In genomic region chr11:35970445-35970844, GRCh38 we compare ENCODE assay signal across 21 cellular contexts. TPM values are rescaled to one million over a fixed set of nuclear protein-coding genes. Genes with fewer than 3 reads are reported as not detected.
DNase-seq lines count a peak whose midpoint lies in the region; ATAC-seq and TF ChIP-seq lines count a peak whose summit lies in the region.
"Had no signal": no experiment of that assay in that cellular context is flagged by ENCODE, and none has a peak within 500 bp of the region (broad histone marks: within the 10 kb centered on the region; RNA-seq: fewer than 3 reads in every experiment).

No MANE protein-coding gene starts in this region.

- no peaks in the 10 kb centered on the region for H3K27me3 ChIP-seq in breast epithelium
- H3K27me3 ChIP-seq in hepatocyte = no peaks in the 10 kb centered on the region
- H3K27me3 ChIP-seq in stomach smooth muscle (ENCODE audit: control insufficient read depth in 1 of 2, insufficient read depth in 2 of 2, low read length in 2 of 2) = no peaks in the 10 kb centered on the region
- H3K27me3 ChIP-seq: BE2C had no signal

- H3K27ac ChIP-seq in breast epithelium = peak overlapping the region; percentile 51 to 62
- H3K27ac ChIP-seq in VCaP = peak overlapping the region; percentile 94
- H3K27ac ChIP-seq in hepatocyte = peak overlapping the region; percentile 64
- H3K27ac ChIP-seq in stomach smooth muscle (ENCODE audit: low read length) = peak overlapping the region; percentile 53
- H3K27ac ChIP-seq: 22Rv1 had no signal

- CTCF ChIA-PET in MCF 10A (lab: Yijun Ruan, JAX) = no interaction called here

- H3K27ac Mint-ChIP-seq in MCF 10A (ENCODE audit: low read depth, unreplicated experiment) = no peak overlapping the region
- H3K27ac Mint-ChIP-seq: CD4-positive, alpha-beta T cell; CD8-positive, alpha-beta memory T cell; HFFc6 had no signal

- H3K4me3 ChIP-seq in breast epithelium = no peak overlapping the region
- no peak overlapping the region for H3K4me3 ChIP-seq in hepatocyte
- no peak overlapping the region for H3K4me3 ChIP-seq in stomach smooth muscle (ENCODE audit: low read length in 2 of 2)
- H3K4me3 ChIP-seq: GM12878, HAP-1 had no signal

- H3K79me2 ChIP-seq in hepatocyte = peaks cover 25% of the 10 kb centered on the region

- POLR2A ChIA-PET in MCF 10A (lab: Yijun Ruan, JAX) = interaction anchor here (1.1 kb wide), 1 partner anchor 17 kb away, joined by 3 read pairs; no protein-coding TSS in a partner anchor

- intact Hi-C loops in breast epithelium (cut with DNase I; ENCODE audit: low total_unique reads) = no loop called here
- intact Hi-C loops in MCF 10A (cut with micrococcal nuclease) = no loop called here

- H3K36me3 ChIP-seq in breast epithelium (no peaks in the 10 kb centered on the region), hepatocyte (replicated peaks; ENCODE audit: insufficient read depth, low read depth) (no peaks in the 10 kb centered on the region), stomach smooth muscle (ENCODE audit: control insufficient read depth in 2 of 2, insufficient read depth in 2 of 2, low read length in 2 of 2) (no peaks in the 10 kb centered on the region)
- H3K36me3 ChIP-seq: BE2C, HAP-1 had no signal

- TF ChIP-seq POLR2A in breast epithelium (IDR thresholded peaks at IDR 0.05) = no peak

- peaks cover 8% of the 10 kb centered on the region for H3K9me3 Mint-ChIP-seq in MCF 10A (ENCODE audit: unreplicated experiment)

- H3K4me1 ChIP-seq in breast epithelium (peaks cover 0 to 6% of the 10 kb centered on the region in 2 donors), hepatocyte (ENCODE audit: insufficient read depth) (peaks cover 22% of the 10 kb centered on the region), stomach smooth muscle (ENCODE audit: control insufficient read depth, insufficient read depth, low read length) (peaks cover 25% of the 10 kb centered on the region)
- H3K4me1 ChIP-seq: BE2C, HAP-1 had no signal

- no peaks in the 10 kb centered on the region for H3K9me2 ChIP-seq in hepatocyte (replicated peaks; ENCODE audit: insufficient read depth)

- H3K27me3 Mint-ChIP-seq in MCF 10A (ENCODE audit: insufficient read depth, unreplicated experiment) = no peaks in the 10 kb centered on the region

- ATAC-seq in GM18858 (IDR thresholded peaks at IDR 0.05; ENCODE audit: unreplicated experiment) = no peak
- ATAC-seq: GM12878 had no signal

- TF ChIP-seq CTCF in breast epithelium (IDR thresholded peaks at IDR 0.05) = no peak
- TF ChIP-seq CTCF in MCF 10A (IDR thresholded peaks at IDR 0.05; ENCODE audit: unreplicated experiment) = no peak
- no peak for TF ChIP-seq CTCF in VCaP (conservative IDR thresholded peaks at IDR 0.05)
- no peak for TF ChIP-seq CTCF in hepatocyte (IDR thresholded peaks at IDR 0.05; ENCODE audit: poor library complexity)

- no peak overlapping the region for H3K4me2 ChIP-seq in hepatocyte

- 96% methylated on average over 3 of the region's 3 CpGs for WGBS in hepatocyte (ENCODE audit: low lambda C conversion rate, missing lambda C conversion rate)

- no TSS peak for BruUV-seq in MCF 10A (replicated peaks; lab: Mats Ljungman, UMichigan)

- DNase-seq in breast epithelium (ENCODE audit: low spot score in 2 of 2) = no peak
- no peak for DNase-seq in MCF 10A (ENCODE audit: unreplicated experiment)
- DNase-seq in hepatocyte (ENCODE audit: low spot score) = no peak
- DNase-seq in SKM-1 treated with dmso at 0.1 percent for 144 hours (lab: John Stamatoyannopoulos, UW; ENCODE audit: unreplicated experiment) = no peak
- DNase-seq in stimulated activated CD4-positive, alpha-beta T cell treated with anti-CD3 and anti-CD28 coated beads, Interleukin-2, amount 100 ng/mL, for 48 hours = no peak
- DNase-seq: AML-193; BE2C; CD4-positive, alpha-beta T cell; CD8-positive, alpha-beta memory T cell; DMS 273 treated with DMSO at 0.1 percent for 48 hours; EL; GDM1; GOT3; HFFc6 had no signal

- H3K4me3 Mint-ChIP-seq in MCF 10A (ENCODE audit: unreplicated experiment) = no peak overlapping the region
- H3K4me3 Mint-ChIP-seq: CD14-positive monocyte; CD4-positive, alpha-beta T cell; CD8-positive, alpha-beta memory T cell; HFFc6 had no signal

- H4K20me1 ChIP-seq in hepatocyte (ENCODE audit: insufficient read depth, poor library complexity, severe bottlenecking) = no peaks in the 10 kb centered on the region

- peaks cover 31% of the 10 kb centered on the region for H3K36me3 Mint-ChIP-seq in MCF 10A (ENCODE audit: insufficient read depth, unreplicated experiment)
- H3K36me3 Mint-ChIP-seq: CD8-positive, alpha-beta memory T cell had no signal

- H3K9ac ChIP-seq in stomach smooth muscle (ENCODE audit: low read length in 2 of 2) = no peak overlapping the region

- H2AFZ ChIP-seq in hepatocyte = no peak overlapping the region

- H3K4me1 Mint-ChIP-seq in MCF 10A (ENCODE audit: insufficient read depth, unreplicated experiment) = peaks cover 26% of the 10 kb centered on the region
- H3K4me1 Mint-ChIP-seq: CD14-positive monocyte; CD8-positive, alpha-beta memory T cell had no signal

- no peaks in the 10 kb centered on the region for H3K9me3 ChIP-seq in breast epithelium
- H3K9me3 ChIP-seq in hepatocyte (ENCODE audit: low read depth) = no peaks in the 10 kb centered on the region
- peaks cover 5 to 6% of the 10 kb centered on the region in 2 donors for H3K9me3 ChIP-seq in stomach smooth muscle (ENCODE audit: control insufficient read depth in 2 of 2, low read length in 2 of 2)
- H3K9me3 ChIP-seq: BE2C, HAP-1 had no signal

RNA-seq across cellular contexts. Expression of gene LDLRAD3, which starts 26.6 kb away (rescaled TPM):
- total RNA-seq in breast epithelium (10 to 100 TPM; 20.3 to 45.4 (median 40.6) TPM), MCF 10A (2022) (39.2 and 55.7 TPM in 2 replicates), hepatocyte (11.8 and 12.2 TPM in 2 replicates)
- 7.4 and 12.2 TPM in 2 replicates for polyA plus RNA-seq in hepatocyte
- polyA plus RNA-seq: CD8-positive, alpha-beta memory T cell had no signal
